19 cellular contexts compared by ENCODE assay signal in genomic region chr16:69049146-69049545, GRCh38. TPM values are rescaled to one million over a fixed set of nuclear protein-coding genes. Genes with fewer than 3 reads are reported as not detected.
DNase-seq lines count a peak whose midpoint lies in the region; ATAC-seq and TF ChIP-seq lines count a peak whose summit lies in the region.
"Had no signal": no experiment of that assay in that cellular context is flagged by ENCODE, and none has a peak within 500 bp of the region (broad histone marks: within the 10 kb centered on the region; RNA-seq: fewer than 3 reads in every experiment).

No MANE protein-coding gene starts in this region.

- POLR2A ChIA-PET in BJ (lab: Charles Lee): no interaction called here

- ATAC-seq in GM21367 (IDR thresholded peaks at IDR 0.05; ENCODE audit: unreplicated experiment): no peak
- no peak for ATAC-seq in HG03159 (IDR thresholded peaks at IDR 0.05; ENCODE audit: unreplicated experiment)
- ATAC-seq: activated T-helper 17 cell treated with anti-CD3 and anti-CD28 coated beads, Interleukin-2, amount 50 U/mL, for 72 hours; stimulated activated naive CD8-positive, alpha-beta T cell treated with anti-CD3 and anti-CD28 coated beads, Interleukin-15, Interleukin-2, amounts not matched to agents 100 U/mL and 50 U/mL, for 24 hours had no signal

- CTCF ChIA-PET in BJ (lab: Yijun Ruan, JAX): interaction anchor here (1.2 kb wide), 1 partner anchor 19 kb away, joined by 3 read pairs; no protein-coding TSS in a partner anchor

- no peaks in the 10 kb centered on the region for H3K27me3 ChIP-seq in BJ (ENCODE audit: control insufficient read depth, insufficient read depth, low read length)
- H3K27me3 ChIP-seq: BE2C had no signal

- no peak for TF ChIP-seq CTCF in BJ (IDR thresholded peaks at IDR 0.05; ENCODE audit: insufficient read depth, low read depth, low read length)
- TF ChIP-seq CTCF in cardiac fibroblast (IDR thresholded peaks at IDR 0.05; ENCODE audit: low read depth, low read length): no peak

- TF ChIP-seq POLR2A in erythroblast (IDR thresholded peaks at IDR 0.05; ENCODE audit: low read length): no peak

- H3K36me3 ChIP-seq in BJ (ENCODE audit: control insufficient read depth, insufficient read depth, low read length): no peaks in the 10 kb centered on the region
- H3K36me3 ChIP-seq: BE2C had no signal

- DNase-seq in BJ (ENCODE audit: low read depth): peak; percentile 11
- DNase-seq in NCI-H226: peak; percentile 63
- peak; percentile 51 to 74 for DNase-seq in cardiac fibroblast (ENCODE audit: low read depth in 2 of 2)
- DNase-seq in kidney tubule cell (ENCODE audit: low spot score): peak; percentile 67
- DNase-seq in NCI-H146 treated with DMSO at 0.1 percent for 48 hours (lab: John Stamatoyannopoulos, UW; ENCODE audit: unreplicated experiment): no peak
- DNase-seq in erythroblast (lab: John Stamatoyannopoulos, UW): no peak
- DNase-seq: activated CD8-positive, alpha-beta memory T cell treated with anti-CD3 and anti-CD28 coated beads for 24 hours; anterior cingulate cortex; BE2C; dermis blood vessel endothelial cell; DMS53; naive B cell; NCI-H1694; NCI-H69; stimulated activated CD4-positive, alpha-beta T cell treated with anti-CD3 and anti-CD28 coated beads, Interleukin-12 subunit alpha, Interleukin-12 subunit beta, amount 100 ng/mL, for 4 hours; stimulated activated naive CD8-positive, alpha-beta T cell treated with anti-CD3 and anti-CD28 coated beads, Interleukin-15, Interleukin-2, amounts not matched to agents 100 U/mL and 50 U/mL, for 24 hours had no signal

- H3K4me3 ChIP-seq in BJ (ENCODE audit: low read depth, low read length) (no peak overlapping the region), cardiac fibroblast (replicated peaks in 1 of 2; ENCODE audit: low read depth in 2 of 2, low read length in 2 of 2) (no peak overlapping the region)

RNA-seq across cellular contexts. Expression of gene HAS3, which starts 56.3 kb away (rescaled TPM):
- 1.8 and 2.3 TPM in 2 replicates for polyA plus RNA-seq in BJ (2011; rRNA removed)
- 1.3 and 1.9 TPM in 2 replicates for polyA minus RNA-seq in BJ (2011; rRNA and poly(A)+ RNA removed)

Comparison
In these comparisons a context has a peak if more than half of its experiments do, and no peak if none do; other contexts are left out.
1. DNase-seq: peak in BJ (single experiment), NCI-H226 (single experiment), cardiac fibroblast (2 of 2) and kidney tubule cell (single experiment); none in NCI-H146 treated with DMSO at 0.1 percent for 48 hours (single experiment) and erythroblast (0 of 2).